In the genomic region with DNA sequence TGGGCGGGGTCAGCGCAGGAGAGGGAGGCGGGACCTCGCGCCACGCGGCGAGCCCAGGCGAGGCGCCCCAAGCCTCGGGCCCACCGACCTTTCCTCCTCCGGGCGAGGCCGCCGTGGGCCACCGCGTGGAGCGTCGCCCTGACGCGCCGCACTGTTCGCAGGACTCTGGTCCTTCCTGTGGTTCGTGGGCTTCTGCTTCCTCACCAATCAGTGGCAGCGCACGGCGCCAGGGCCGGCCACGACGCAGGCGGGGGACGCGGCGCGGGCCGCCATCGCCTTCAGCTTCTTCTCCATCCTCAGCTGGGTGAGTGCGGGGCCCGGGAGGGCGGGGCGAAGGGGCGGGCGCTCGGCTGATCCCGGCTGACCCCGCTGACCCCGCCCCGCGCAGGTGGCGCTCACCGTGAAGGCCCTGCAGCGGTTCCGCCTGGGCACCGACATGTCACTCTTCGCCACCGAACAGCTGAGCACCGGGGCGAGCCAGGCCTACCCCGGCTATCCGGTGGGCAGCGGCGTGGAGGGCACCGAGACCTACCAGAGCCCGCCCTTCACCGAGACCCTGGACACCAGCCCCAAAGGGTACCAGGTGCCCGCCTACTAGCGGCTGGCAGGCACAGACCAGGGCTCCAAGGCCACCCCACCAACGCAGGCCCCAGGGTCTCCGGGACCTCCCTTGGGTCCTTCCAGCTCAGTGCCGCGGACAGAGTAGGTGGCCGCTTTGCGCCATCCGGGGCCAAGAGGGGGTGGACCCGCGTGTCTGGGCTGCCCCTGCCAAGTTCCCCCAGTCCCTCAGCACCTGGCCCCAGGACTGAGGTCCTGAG, we compare ENCODE assay signal across 9 cellular contexts. TPM values are rescaled to one million over a fixed set of nuclear protein-coding genes. Genes with fewer than 3 reads are reported as not detected.
DNase-seq lines count a peak whose midpoint lies in the region; ATAC-seq and TF ChIP-seq lines count a peak whose summit lies in the region.
"Had no signal": no experiment of that assay in that cellular context is flagged by ENCODE, and none has a peak within 500 bp of the region (broad histone marks: within the 10 kb centered on the region; RNA-seq: fewer than 3 reads in every experiment).

No MANE protein-coding gene starts in this region.

- H3K4me1 ChIP-seq in heart right ventricle (peaks cover 5 to 27% (median 22%) of the 10 kb centered on the region in 9 donors), right atrium auricular region (peaks cover 0 to 33% of the 10 kb centered on the region in 2 donors)
- H3K4me1 ChIP-seq in naive thymus-derived CD4-positive, alpha-beta T cell (ENCODE audit: control insufficient read depth in 2 of 2, insufficient read depth in 2 of 2, low read length in 2 of 2), result peaks cover 15 to 16% of the 10 kb centered on the region in 2 donors

- H3K27ac Mint-ChIP-seq in dendritic cell treated with granulocyte-macrophage colony-stimulating factor and Interleukin-4, amounts not matched to agents 40 ng/mL and 50 ng/mL, for 4 days, result peak overlapping the region; percentile 32
- H3K27ac Mint-ChIP-seq in naive thymus-derived CD4-positive, alpha-beta T cell, result peak overlapping the region in 1 of 9 donors; percentile 58

- ATAC-seq in heart right ventricle (peak in 4 of 8 donors; percentile 0 to 25 (median 2)), GM19397 (IDR thresholded peaks at IDR 0.05; ENCODE audit: unreplicated experiment) (no peak)
- ATAC-seq in naive thymus-derived CD4-positive, alpha-beta T cell, result no peak

- H3K36me3 ChIP-seq in heart right ventricle (peaks cover 0 to 17% (median 10%) of the 10 kb centered on the region in 9 donors), right atrium auricular region (peaks cover 4% of the 10 kb centered on the region)
- H3K36me3 ChIP-seq in naive thymus-derived CD4-positive, alpha-beta T cell (ENCODE audit: control insufficient read depth in 2 of 3, insufficient read depth in 3 of 3, low read length in 3 of 3), result peaks cover 0 to 10% (median 0%) of the 10 kb centered on the region in 3 experiments

- H3K4me3 ChIP-seq in heart right ventricle, result peak overlapping the region in 8 of 10 donors; percentile 39 to 60 (median 52)
- H3K4me3 ChIP-seq in right atrium auricular region, result peak overlapping the region in 1 of 2 donors; percentile 55
- no peak overlapping the region for H3K4me3 ChIP-seq in naive thymus-derived CD4-positive, alpha-beta T cell (ENCODE audit: low read length)

- peaks cover 46% of the 10 kb centered on the region for H3K27me3 Mint-ChIP-seq in dendritic cell treated with granulocyte-macrophage colony-stimulating factor and Interleukin-4, amounts not matched to agents 40 ng/mL and 50 ng/mL, for 4 days
- H3K27me3 Mint-ChIP-seq in naive thymus-derived CD4-positive, alpha-beta T cell, result peaks cover 8 to 13% (median 10%) of the 10 kb centered on the region in 5 donors

- POLR2A ChIA-PET in naive thymus-derived CD4-positive, alpha-beta T cell (lab: Charles Lee), result interaction anchor here (0.7 to 3.7 kb wide), 10 partner anchors 8 to 163 kb away, joined by 3 to 39 read pairs (median 7); partner anchors contain the start of genes GFER, NDUFB10, NOXO1 and RNF151

- H3K27me3 ChIP-seq in heart right ventricle (peaks cover 12 to 40% (median 36%) of the 10 kb centered on the region in 7 donors), right atrium auricular region (peaks cover 16 to 26% of the 10 kb centered on the region in 2 donors)
- H3K27me3 ChIP-seq in naive thymus-derived CD4-positive, alpha-beta T cell (ENCODE audit: control insufficient read depth in 2 of 2, insufficient read depth in 2 of 2, low read length in 2 of 2), result peaks cover 0 to 3% of the 10 kb centered on the region in 2 donors

- H3K36me3 Mint-ChIP-seq in dendritic cell treated with granulocyte-macrophage colony-stimulating factor and Interleukin-4, amounts not matched to agents 40 ng/mL and 50 ng/mL, for 4 days (ENCODE audit: low read depth), result peaks cover 17% of the 10 kb centered on the region
- H3K36me3 Mint-ChIP-seq in naive thymus-derived CD4-positive, alpha-beta T cell, result peaks cover 0 to 5% (median 4%) of the 10 kb centered on the region in 5 donors

- peaks cover 15% of the 10 kb centered on the region for H3K4me1 Mint-ChIP-seq in dendritic cell treated with granulocyte-macrophage colony-stimulating factor and Interleukin-4, amounts not matched to agents 40 ng/mL and 50 ng/mL, for 4 days (ENCODE audit: low read depth)
- peaks cover 5 to 33% (median 22%) of the 10 kb centered on the region in 7 donors for H3K4me1 Mint-ChIP-seq in naive thymus-derived CD4-positive, alpha-beta T cell

- H3K9me3 ChIP-seq in heart right ventricle (no peaks in the 10 kb centered on the region), right atrium auricular region (no peaks in the 10 kb centered on the region)
- H3K9me3 ChIP-seq in naive thymus-derived CD4-positive, alpha-beta T cell (ENCODE audit: control insufficient read depth in 2 of 3, low read length in 3 of 3), result no peaks in the 10 kb centered on the region

- intact Hi-C loops in heart right ventricle (cut with DNase I), result no loop called here
- intact Hi-C loops in dendritic cell treated with granulocyte-macrophage colony-stimulating factor and Interleukin-4, amounts not matched to agents 40 ng/mL and 50 ng/mL, for 4 days (cut with micrococcal nuclease), result no loop called here
- intact Hi-C loops in naive thymus-derived CD4-positive, alpha-beta T cell (cut with micrococcal nuclease), result loop anchor here (1.0 to 10.0 kb wide), 7 partner anchors 8 to 232 kb away; partner anchors contain the start of genes GFER (in 2 of the 2), MSRB1 (in 2 of the 2), ZNF598 (in 2 of the 2) and E4F1 (in 1 of the 2)

- CTCF ChIA-PET in naive thymus-derived CD4-positive, alpha-beta T cell (lab: Charles Lee), result interaction anchor here (1.0 kb wide), 1 partner anchor 163 kb away, joined by 3 read pairs; the partner anchor contains the start of gene TRAF7

- 30 to 38% methylated on average over 47 to 77 of the region's 77 CpGs for WGBS in heart right ventricle, 2 donors

- TF ChIP-seq CTCF in heart right ventricle (IDR thresholded peaks at IDR 0.05) (no peak), right atrium auricular region (IDR thresholded peaks at IDR 0.05) (no peak), GM10266 (IDR thresholded peaks at IDR 0.05; ENCODE audit: control insufficient read depth, insufficient read depth, low read depth, missing control alignments) (no peak)

- no peaks in the 10 kb centered on the region for H3K9me3 Mint-ChIP-seq in dendritic cell treated with granulocyte-macrophage colony-stimulating factor and Interleukin-4, amounts not matched to agents 40 ng/mL and 50 ng/mL, for 4 days
- no peaks in the 10 kb centered on the region for H3K9me3 Mint-ChIP-seq in naive thymus-derived CD4-positive, alpha-beta T cell
- H3K9me3 Mint-ChIP-seq: neural crest cell had no signal

- no peak overlapping the region for H3K4me3 Mint-ChIP-seq in dendritic cell treated with granulocyte-macrophage colony-stimulating factor and Interleukin-4, amounts not matched to agents 40 ng/mL and 50 ng/mL, for 4 days
- peak overlapping the region in 3 of 10 donors; percentile 68 to 82 (median 75) for H3K4me3 Mint-ChIP-seq in naive thymus-derived CD4-positive, alpha-beta T cell

- no peak for DNase-seq in heart right ventricle
- DNase-seq in right atrium auricular region (ENCODE audit: low spot score), result no peak
- no peak for DNase-seq in naive thymus-derived CD4-positive, alpha-beta T cell
- no peak for DNase-seq in GM10266 (ENCODE audit: extremely low spot score)
- DNase-seq in glomerular visceral epithelial cell (ENCODE audit: extremely low spot score), result no peak
- no peak for DNase-seq in OCI-M2 (lab: John Stamatoyannopoulos, UW; ENCODE audit: unreplicated experiment)

- no peak overlapping the region for H3K27ac ChIP-seq in heart right ventricle
- no peak overlapping the region for H3K27ac ChIP-seq in right atrium auricular region
- H3K27ac ChIP-seq in naive thymus-derived CD4-positive, alpha-beta T cell (ENCODE audit: low read depth, low read length), result peak overlapping the region; percentile 33

RNA-seq across cellular contexts. Expression of gene SYNGR3, which starts 2.9 kb away (rescaled TPM):
- total RNA-seq in heart right ventricle (under 1 TPM in 8 of 10 donors, not detected in 2; 0.15 to 0.62 (median 0.28) TPM), right atrium auricular region (1 to 10 TPM in 1 of 2 donors, under 1 TPM in 1; 0.52 to 2.1 TPM)
- polyA plus RNA-seq in heart right ventricle, result 1 to 10 TPM in 1 of 2 donors, under 1 TPM in 1; 0.51 to 2.5 TPM
- 1 to 10 TPM in 2 of 5 experiments, under 1 TPM in 3; 0.49 to 8.8 (median 0.80) TPM for total RNA-seq in naive thymus-derived CD4-positive, alpha-beta T cell
- 1 to 10 TPM in 1 of 2 donors, under 1 TPM in 1; 0.92 to 1.6 TPM for polyA plus RNA-seq in naive thymus-derived CD4-positive, alpha-beta T cell

RNA-seq across cellular contexts. Expression of gene GFER, which starts 8.7 kb away (rescaled TPM):
- total RNA-seq in heart right ventricle (10 to 100 TPM; 14.7 to 30.2 (median 24.5) TPM), right atrium auricular region (10 to 100 TPM; 11.9 to 12.6 TPM)
- 10 to 100 TPM; 37.5 to 65.6 TPM for polyA plus RNA-seq in heart right ventricle
- 10 to 100 TPM; 14.0 to 28.2 (median 18.1) TPM for total RNA-seq in naive thymus-derived CD4-positive, alpha-beta T cell
- 10 to 100 TPM; 19.6 to 30.8 TPM for polyA plus RNA-seq in naive thymus-derived CD4-positive, alpha-beta T cell

RNA-seq across cellular contexts. Expression of gene NOXO1, which starts 11.4 kb away (rescaled TPM):
- total RNA-seq in heart right ventricle (not detected), right atrium auricular region (under 1 TPM in 1 of 2 donors, not detected in 1; 0.30 TPM)
- under 1 TPM; 0.09 to 0.29 TPM for polyA plus RNA-seq in heart right ventricle
- 1 to 10 TPM in 1 of 5 experiments, under 1 TPM in 4; 0.24 to 1.3 (median 0.79) TPM for total RNA-seq in naive thymus-derived CD4-positive, alpha-beta T cell
- polyA plus RNA-seq in naive thymus-derived CD4-positive, alpha-beta T cell, result under 1 TPM; 0.17 to 0.29 TPM

RNA-seq across cellular contexts. Expression of gene ZNF598, which starts 16.9 kb away (rescaled TPM):
- total RNA-seq in heart right ventricle (10 to 100 TPM in 9 of 10 donors, 1 to 10 TPM in 1; 9.5 to 24.7 (median 14.2) TPM), right atrium auricular region (10 to 100 TPM; 11.4 to 19.9 TPM)
- polyA plus RNA-seq in heart right ventricle, result 10 to 100 TPM; 12.6 to 25.3 TPM
- total RNA-seq in naive thymus-derived CD4-positive, alpha-beta T cell, result 10 to 100 TPM; 44.3 to 63.2 (median 49.8) TPM
- polyA plus RNA-seq in naive thymus-derived CD4-positive, alpha-beta T cell, result 1 to 10 TPM; 1.9 to 9.4 TPM

RNA-seq across cellular contexts. Expression of gene TBL3, which starts 20.8 kb away (rescaled TPM):
- total RNA-seq in heart right ventricle (10 to 100 TPM; 18.5 to 26.7 (median 21.9) TPM), right atrium auricular region (10 to 100 TPM; 22.4 to 35.6 TPM)
- polyA plus RNA-seq in heart right ventricle, result 10 to 100 TPM; 57.4 to 71.1 TPM
- 10 to 100 TPM; 17.2 to 45.2 (median 27.6) TPM for total RNA-seq in naive thymus-derived CD4-positive, alpha-beta T cell
- polyA plus RNA-seq in naive thymus-derived CD4-positive, alpha-beta T cell, result 10 to 100 TPM; 59.4 to 89.8 TPM

Comparison
In these comparisons a context has a peak if more than half of its experiments do, and no peak if none do; other contexts are left out.
1. intact Hi-C loops: an anchor here in naive thymus-derived CD4-positive, alpha-beta T cell (1.0 to 10.0 kb wide); none called in heart right ventricle and dendritic cell treated with granulocyte-macrophage colony-stimulating factor and Interleukin-4, amounts not matched to agents 40 ng/mL and 50 ng/mL, for 4 days.